ENCODE assay signal across 8 cellular contexts in genomic region chr19:18590273-18591272, GRCh38.
DNase-seq lines count a peak whose midpoint lies in the region; ATAC-seq lines count a peak whose summit lies in the region.

No MANE protein-coding gene starts in this region.

- peaks cover 33% of the 10 kb centered on the region for H3K4me1 Mint-ChIP-seq in activated naive CD8-positive, alpha-beta T cell (ENCODE audit: low read depth)
- H3K4me1 Mint-ChIP-seq in stimulated activated memory B cell treated with anti-CD40 and anti-IgM and Interleukin-4, amounts not matched to agents 10 μg/mL and 1 μg/mL and 100 μg/mL, for 72 hours = peaks cover 56% of the 10 kb centered on the region

- peaks cover 3% of the 10 kb centered on the region for H3K36me3 Mint-ChIP-seq in activated naive CD8-positive, alpha-beta T cell
- peaks cover 6% of the 10 kb centered on the region for H3K36me3 Mint-ChIP-seq in stimulated activated memory B cell treated with anti-CD40 and anti-IgM and Interleukin-4, amounts not matched to agents 10 μg/mL and 1 μg/mL and 100 μg/mL, for 72 hours

- peak overlapping the region; percentile 83 for H3K4me3 Mint-ChIP-seq in activated naive CD8-positive, alpha-beta T cell
- H3K4me3 Mint-ChIP-seq in stimulated activated memory B cell treated with anti-CD40 and anti-IgM and Interleukin-4, amounts not matched to agents 10 μg/mL and 1 μg/mL and 100 μg/mL, for 72 hours = peak overlapping the region; percentile 86

- H3K27ac Mint-ChIP-seq in activated naive CD8-positive, alpha-beta T cell = no peak overlapping the region
- peak overlapping the region; percentile 92 for H3K27ac Mint-ChIP-seq in stimulated activated memory B cell treated with anti-CD40 and anti-IgM and Interleukin-4, amounts not matched to agents 10 μg/mL and 1 μg/mL and 100 μg/mL, for 72 hours

- no peak for ATAC-seq in stimulated activated memory B cell treated with anti-CD40 and anti-IgM and Interleukin-4, amounts not matched to agents 10 μg/mL and 1 μg/mL and 100 μg/mL, for 72 hours
- ATAC-seq in HG03095 (IDR thresholded peaks at IDR 0.05; ENCODE audit: unreplicated experiment) = no peak

- no peaks in the 10 kb centered on the region for H3K27me3 Mint-ChIP-seq in activated naive CD8-positive, alpha-beta T cell
- peaks cover 1% of the 10 kb centered on the region for H3K27me3 Mint-ChIP-seq in stimulated activated memory B cell treated with anti-CD40 and anti-IgM and Interleukin-4, amounts not matched to agents 10 μg/mL and 1 μg/mL and 100 μg/mL, for 72 hours

- DNase-seq in DMS153 treated with DMSO at 0.1 percent for 48 hours (lab: John Stamatoyannopoulos, UW; ENCODE audit: unreplicated experiment) = peak; percentile 97
- peak; percentile 41 for DNase-seq in NCI-H1417 treated with DMSO at 0.1 percent for 48 hours (lab: John Stamatoyannopoulos, UW)
- DNase-seq in iPS DF 4.7 (ENCODE audit: extremely low read depth, low spot score) = peak; percentile 96
- DNase-seq in GM03348 (ENCODE audit: low spot score) = no peak
- DNase-seq in Kasumi-1 (lab: John Stamatoyannopoulos, UW) = no peak

- no peaks in the 10 kb centered on the region for H3K9me3 Mint-ChIP-seq in activated naive CD8-positive, alpha-beta T cell (ENCODE audit: low read depth)
- H3K9me3 Mint-ChIP-seq in stimulated activated memory B cell treated with anti-CD40 and anti-IgM and Interleukin-4, amounts not matched to agents 10 μg/mL and 1 μg/mL and 100 μg/mL, for 72 hours = no peaks in the 10 kb centered on the region

Comparison
In these comparisons a context has a peak if more than half of its experiments do, and no peak if none do; other contexts are left out.
1. DNase-seq: peak in DMS153 treated with DMSO at 0.1 percent for 48 hours (single experiment), NCI-H1417 treated with DMSO at 0.1 percent for 48 hours (single experiment) and iPS DF 4.7 (single experiment); none in GM03348 (single experiment) and Kasumi-1 (0 of 2).